Comparison of ENCODE assay signal across 18 cellular contexts in genomic region chr14:34858765-34859164, GRCh38. TPM values are rescaled to one million over a fixed set of nuclear protein-coding genes. Genes with fewer than 3 reads are reported as not detected.
A peak's percentile ranks its signal among the peaks of the same experiment; 100 is the strongest.
DNase-seq lines count a peak whose midpoint lies in the region; ATAC-seq and TF ChIP-seq lines count a peak whose summit lies in the region.
"Had no signal": no experiment of that assay in that cellular context is flagged by ENCODE, and none has a peak within 500 bp of the region (broad histone marks: within the 10 kb centered on the region; RNA-seq: fewer than 3 reads in every experiment).

No MANE protein-coding gene starts in this region.

- H3K9me3 Mint-ChIP-seq in activated naive CD4-positive, alpha-beta T cell treated with anti-CD3 and anti-CD28 coated beads, Interleukin-2, amount 10 ng/mL, durations not matched to agents 7 days and 5 days, result peaks cover 7% of the 10 kb centered on the region
- H3K9me3 Mint-ChIP-seq in activated naive CD4-positive, alpha-beta T cell treated with anti-CD3 and anti-CD28 coated beads, Interleukin-2, amount 50 U/mL, for 72 hours, result no peaks in the 10 kb centered on the region
- H3K9me3 Mint-ChIP-seq in activated naive CD8-positive, alpha-beta T cell treated with anti-CD3 and anti-CD28 coated beads, Interleukin-2, amount 50 U/mL, for 24 hours, result no peaks in the 10 kb centered on the region
- H3K9me3 Mint-ChIP-seq in endodermal cell, result no peaks in the 10 kb centered on the region

- ATAC-seq in activated naive CD4-positive, alpha-beta T cell treated with anti-CD3 and anti-CD28 coated beads, Interleukin-2, amount 50 U/mL, for 72 hours, result no peak
- ATAC-seq in T-helper 17 cell, result no peak
- no peak for ATAC-seq in activated naive CD8-positive, alpha-beta T cell treated with anti-CD3 and anti-CD28 coated beads, Interleukin-2, amount 50 U/mL, for 24 hours

- H3K4me1 Mint-ChIP-seq in activated naive CD4-positive, alpha-beta T cell treated with anti-CD3 and anti-CD28 coated beads, Interleukin-2, amount 10 ng/mL, durations not matched to agents 7 days and 5 days, result peaks cover 28% of the 10 kb centered on the region
- peaks cover 11% of the 10 kb centered on the region for H3K4me1 Mint-ChIP-seq in T-helper 17 cell
- H3K4me1 Mint-ChIP-seq in activated naive CD8-positive, alpha-beta T cell treated with anti-CD3 and anti-CD28 coated beads, Interleukin-2, amount 50 U/mL, for 24 hours, result peaks cover 22% of the 10 kb centered on the region
- no peaks in the 10 kb centered on the region for H3K4me1 Mint-ChIP-seq in endodermal cell

- peaks cover 52% of the 10 kb centered on the region for H3K36me3 Mint-ChIP-seq in activated naive CD4-positive, alpha-beta T cell treated with anti-CD3 and anti-CD28 coated beads, Interleukin-2, amount 10 ng/mL, durations not matched to agents 7 days and 5 days
- H3K36me3 Mint-ChIP-seq in activated naive CD4-positive, alpha-beta T cell treated with anti-CD3 and anti-CD28 coated beads, Interleukin-2, amount 50 U/mL, for 72 hours, result peaks cover 11 to 45% of the 10 kb centered on the region in 2 donors
- H3K36me3 Mint-ChIP-seq in T-helper 17 cell (ENCODE audit: low read depth), result peaks cover 2% of the 10 kb centered on the region
- H3K36me3 Mint-ChIP-seq in activated naive CD8-positive, alpha-beta T cell treated with anti-CD3 and anti-CD28 coated beads, Interleukin-2, amount 50 U/mL, for 24 hours (ENCODE audit: low read depth), result peaks cover 59% of the 10 kb centered on the region
- peaks cover 25% of the 10 kb centered on the region for H3K36me3 Mint-ChIP-seq in endodermal cell (ENCODE audit: low read depth)

- no peak for TF ChIP-seq POLR2A in Peyer's patch (IDR thresholded peaks at IDR 0.05)

- H3K27ac ChIP-seq in neutrophil, result peak overlapping the region; percentile 89
- no peak overlapping the region for H3K27ac ChIP-seq in Peyer's patch
- no peak overlapping the region for H3K27ac ChIP-seq in endodermal cell (ENCODE audit: low read depth, low read length)

- H3K27me3 Mint-ChIP-seq in activated naive CD4-positive, alpha-beta T cell treated with anti-CD3 and anti-CD28 coated beads, Interleukin-2, amount 10 ng/mL, durations not matched to agents 7 days and 5 days, result no peaks in the 10 kb centered on the region
- H3K27me3 Mint-ChIP-seq in T-helper 17 cell, result no peaks in the 10 kb centered on the region
- H3K27me3 Mint-ChIP-seq in activated naive CD8-positive, alpha-beta T cell treated with anti-CD3 and anti-CD28 coated beads, Interleukin-2, amount 50 U/mL, for 24 hours, result no peaks in the 10 kb centered on the region
- H3K27me3 Mint-ChIP-seq in endodermal cell (ENCODE audit: insufficient read depth), result no peaks in the 10 kb centered on the region

- peaks cover 48 to 50% of the 10 kb centered on the region in 2 experiments for H3K4me1 ChIP-seq in neutrophil (ENCODE audit: control insufficient read depth in 1 of 2, insufficient read depth in 1 of 2, low read depth in 1 of 2, low read length in 1 of 2)
- H3K4me1 ChIP-seq in Peyer's patch, result no peaks in the 10 kb centered on the region
- H3K4me1 ChIP-seq in endodermal cell (ENCODE audit: control insufficient read depth, insufficient read depth, low read length), result no peaks in the 10 kb centered on the region
- H3K4me1 ChIP-seq: Caco-2 had no signal

- WGBS in endodermal cell (ENCODE audit: insufficient coverage in 1 of 2, insufficient read length in 1 of 2), 2 experiments, result 93 to 95% methylated on average over 1 to 2 of the region's 2 CpGs

- H3K27me3 ChIP-seq in neutrophil (no peaks in the 10 kb centered on the region), Peyer's patch (no peaks in the 10 kb centered on the region), endodermal cell (ENCODE audit: control insufficient read depth, insufficient read depth, low read length, poor library complexity, severe bottlenecking) (no peaks in the 10 kb centered on the region)
- H3K27me3 ChIP-seq: MG63 had no signal

- H3K4me3 ChIP-seq in neutrophil (ENCODE audit: low read depth in 1 of 2, low read length in 1 of 2) (no peak overlapping the region), Peyer's patch (no peak overlapping the region), endodermal cell (ENCODE audit: low read length) (no peak overlapping the region)
- H3K4me3 ChIP-seq: MG63 had no signal

- peak overlapping the region; percentile 46 for H3K27ac Mint-ChIP-seq in activated naive CD4-positive, alpha-beta T cell treated with anti-CD3 and anti-CD28 coated beads, Interleukin-2, amount 10 ng/mL, durations not matched to agents 7 days and 5 days
- peak overlapping the region in 1 of 2 donors; percentile 26 for H3K27ac Mint-ChIP-seq in activated naive CD4-positive, alpha-beta T cell treated with anti-CD3 and anti-CD28 coated beads, Interleukin-2, amount 50 U/mL, for 72 hours
- H3K27ac Mint-ChIP-seq in T-helper 17 cell (peak overlapping the region; percentile 63), endodermal cell (no peak overlapping the region)
- peak overlapping the region; percentile 84 for H3K27ac Mint-ChIP-seq in activated naive CD8-positive, alpha-beta T cell treated with anti-CD3 and anti-CD28 coated beads, Interleukin-2, amount 50 U/mL, for 24 hours

- peaks cover 30% of the 10 kb centered on the region for H3K36me3 ChIP-seq in neutrophil
- peaks cover 0 to 20% (median 0%) of the 10 kb centered on the region in 3 donors for H3K36me3 ChIP-seq in Peyer's patch
- peaks cover 65% of the 10 kb centered on the region for H3K36me3 ChIP-seq in endodermal cell (ENCODE audit: control insufficient read depth, insufficient read depth, low read length)

- no peak for DNase-seq in activated naive CD4-positive, alpha-beta T cell treated with anti-CD3 and anti-CD28 coated beads, Interleukin-2, amount 10 ng/mL, durations not matched to agents 7 days and 5 days
- no peak for DNase-seq in activated naive CD4-positive, alpha-beta T cell treated with anti-CD3 and anti-CD28 coated beads, Interleukin-2, amount 50 U/mL, for 72 hours (ENCODE audit: low spot score in 2 of 2)
- no peak for DNase-seq in T-helper 17 cell
- DNase-seq in activated naive CD8-positive, alpha-beta T cell treated with anti-CD3 and anti-CD28 coated beads, Interleukin-2, amount 50 U/mL, for 24 hours, result no peak
- no peak for DNase-seq in Peyer's patch
- no peak for DNase-seq in endodermal cell
- DNase-seq: AML-193, Caco-2, DMS153, EL, H7, Karpas-422, MG63, NCI-H1092, NCI-H2227 treated with DMSO at 0.1 percent for 48 hours, NCI-H524, SHP77 had no signal

- no peak for TF ChIP-seq CTCF in neutrophil (IDR thresholded peaks at IDR 0.05)
- TF ChIP-seq CTCF in Peyer's patch (IDR thresholded peaks at IDR 0.05), result no peak
- no peak for TF ChIP-seq CTCF in endodermal cell (conservative IDR thresholded peaks at IDR 0.05)

- CTCF ChIA-PET in activated naive CD4-positive, alpha-beta T cell treated with anti-CD3 and anti-CD28 coated beads, Interleukin-2, amount 10 ng/mL, durations not matched to agents 7 days and 5 days (lab: Charles Lee), result no interaction called here

- H3K9me3 ChIP-seq in T-helper 17 cell (ENCODE audit: control insufficient read depth, low read length, poor library complexity, severe bottlenecking) (no peaks in the 10 kb centered on the region), neutrophil (no peaks in the 10 kb centered on the region), Peyer's patch (no peaks in the 10 kb centered on the region), endodermal cell (ENCODE audit: control insufficient read depth, low read length) (no peaks in the 10 kb centered on the region)
- H3K9me3 ChIP-seq: Caco-2, MG63 had no signal

- no peak overlapping the region for H3K9ac ChIP-seq in endodermal cell (ENCODE audit: extremely low read depth, low read length, poor library complexity, severe bottlenecking)

- no peak overlapping the region for H3K4me3 Mint-ChIP-seq in activated naive CD4-positive, alpha-beta T cell treated with anti-CD3 and anti-CD28 coated beads, Interleukin-2, amount 10 ng/mL, durations not matched to agents 7 days and 5 days
- H3K4me3 Mint-ChIP-seq in T-helper 17 cell (no peak overlapping the region), endodermal cell (no peak overlapping the region)
- no peak overlapping the region for H3K4me3 Mint-ChIP-seq in activated naive CD8-positive, alpha-beta T cell treated with anti-CD3 and anti-CD28 coated beads, Interleukin-2, amount 50 U/mL, for 24 hours

RNA-seq across cellular contexts. Expression of gene BAZ1A, which starts 16.4 kb away (rescaled TPM):
- total RNA-seq in activated naive CD4-positive, alpha-beta T cell treated with anti-CD3 and anti-CD28 coated beads, Interleukin-2, amount 50 U/mL, for 72 hours, result 10 to 100 TPM; 61.0 to 71.7 TPM
- total RNA-seq in T-helper 17 cell (10 to 100 TPM; 44.7 to 51.7 TPM), Peyer's patch (10 to 100 TPM; 26.3 to 61.1 (median 29.1) TPM), endodermal cell (10 to 100 TPM; 22.3 to 23.3 TPM)
- 32.7 TPM for polyA plus RNA-seq in endodermal cell (2013, experiment 1 of 2)
- polyA plus RNA-seq in endodermal cell (2013, experiment 2 of 2), result 28.4 TPM
